Comparison of ENCODE assay signal across 11 cellular contexts in genomic region chr20:41233976-41234514, GRCh38.
DNase-seq lines count a peak whose midpoint lies in the region; TF ChIP-seq lines count a peak whose summit lies in the region.
"Had no signal": no experiment of that assay in that cellular context is flagged by ENCODE, and none has a peak within 500 bp of the region (broad histone marks: within the 10 kb centered on the region; RNA-seq: fewer than 3 reads in every experiment).

No MANE protein-coding gene starts in this region.

- H3K18ac ChIP-seq in mesenchymal stem cell (ENCODE audit: low read depth in 1 of 2, low read length in 2 of 2), result no peak overlapping the region

- no peak overlapping the region for H2BK5ac ChIP-seq in mesenchymal stem cell (ENCODE audit: low read depth, low read length, poor library complexity, severe bottlenecking)

- H3K4me2 ChIP-seq in mesenchymal stem cell (ENCODE audit: low read length, poor library complexity, severe bottlenecking), result no peak overlapping the region

- no peak overlapping the region for H3K4me3 ChIP-seq in Peyer's patch
- H3K4me3 ChIP-seq in coronary artery, result peak overlapping the region; percentile 7
- H3K4me3 ChIP-seq in mesenchymal stem cell (ENCODE audit: insufficient read depth in 1 of 2, low read depth in 1 of 2, low read length in 2 of 2), result no peak overlapping the region

- peak overlapping the region; percentile 17 to 87 (median 60) for H3K27ac ChIP-seq in Peyer's patch
- H3K27ac ChIP-seq in coronary artery, result peak overlapping the region; percentile 81 to 90
- no peak overlapping the region for H3K27ac ChIP-seq in mesenchymal stem cell (ENCODE audit: low read length, poor library complexity, severe bottlenecking)
- H3K27ac ChIP-seq in temporal lobe (ENCODE audit: low read depth, low read length), result peak overlapping the region; percentile 95
- H3K27ac ChIP-seq: C4-2B had no signal

- H3K9ac ChIP-seq in mesenchymal stem cell (ENCODE audit: low read length), result peak overlapping the region; percentile 84

- H3K4ac ChIP-seq in mesenchymal stem cell (ENCODE audit: low read depth in 1 of 2, low read length in 2 of 2), result no peak overlapping the region

- no peak overlapping the region for H3K23ac ChIP-seq in mesenchymal stem cell (ENCODE audit: low read length in 2 of 2)

- no peak overlapping the region for H3K14ac ChIP-seq in mesenchymal stem cell (ENCODE audit: low read length in 2 of 2)

- TF ChIP-seq POLR2A in Peyer's patch (IDR thresholded peaks at IDR 0.05), result no peak

- no peak overlapping the region for H2BK120ac ChIP-seq in mesenchymal stem cell (ENCODE audit: low read depth, low read length)

- 95% methylated on average over 3 of the region's 4 CpGs for WGBS in mesenchymal stem cell

- no peak overlapping the region for H2AK5ac ChIP-seq in mesenchymal stem cell (ENCODE audit: low read length, severe bottlenecking)

- peaks cover 11% of the 10 kb centered on the region for H3K79me1 ChIP-seq in mesenchymal stem cell (replicated peaks; ENCODE audit: low read length, poor library complexity, severe bottlenecking)

- H2AFZ ChIP-seq in mesenchymal stem cell (ENCODE audit: low read depth, low read length), result no peak overlapping the region

- no peak overlapping the region for H2BK12ac ChIP-seq in mesenchymal stem cell (ENCODE audit: low read length in 2 of 2)

- TF ChIP-seq CTCF in Peyer's patch (IDR thresholded peaks at IDR 0.05), result no peak
- no peak for TF ChIP-seq CTCF in coronary artery (IDR thresholded peaks at IDR 0.05)

- no peaks in the 10 kb centered on the region for H3K27me3 ChIP-seq in Peyer's patch
- no peaks in the 10 kb centered on the region for H3K27me3 ChIP-seq in mesenchymal stem cell (ENCODE audit: control insufficient read depth in 1 of 2, insufficient read depth in 1 of 2, low read length in 2 of 2)

- H3K36me3 ChIP-seq in Peyer's patch, result no peaks in the 10 kb centered on the region
- peaks cover 0 to under 1% of the 10 kb centered on the region in 2 experiments for H3K36me3 ChIP-seq in mesenchymal stem cell (ENCODE audit: control insufficient read depth in 1 of 2, insufficient read depth in 2 of 2, low read depth in 1 of 2, low read length in 2 of 2)

- peaks cover 0 to 31% (median 2%) of the 10 kb centered on the region in 4 donors for H3K4me1 ChIP-seq in Peyer's patch
- peaks cover 1% of the 10 kb centered on the region for H3K4me1 ChIP-seq in mesenchymal stem cell (ENCODE audit: control insufficient read depth, insufficient read depth, low read depth, low read length)

- H2BK15ac ChIP-seq in mesenchymal stem cell (ENCODE audit: low read depth, poor library complexity, severe bottlenecking), result no peak overlapping the region

- H4K91ac ChIP-seq in mesenchymal stem cell (ENCODE audit: low read length), result no peak overlapping the region

- no peak overlapping the region for H4K8ac ChIP-seq in mesenchymal stem cell (ENCODE audit: low read length)

- no peaks in the 10 kb centered on the region for H3K9me3 ChIP-seq in Peyer's patch
- no peaks in the 10 kb centered on the region for H3K9me3 ChIP-seq in mesenchymal stem cell (ENCODE audit: control insufficient read depth, low read length)

- DNase-seq in Peyer's patch (no peak), coronary artery (ENCODE audit: low spot score) (no peak), mesenchymal stem cell (no peak), NCI-H1417 (lab: John Stamatoyannopoulos, UW) (no peak), NCI-H2196 (lab: John Stamatoyannopoulos, UW; ENCODE audit: unreplicated experiment) (no peak), mesenteric fat pad (ENCODE audit: low spot score) (no peak), COLO829 (ENCODE audit: low spot score) (no peak)
- DNase-seq: activated CD4-positive, alpha-beta T cell treated with anti-CD3 and anti-CD28 coated beads, Interleukin-2, amount 10 ng/mL, durations not matched to agents 24 days and 14 days; NCI-H2081 had no signal
